In genomic region chrX:12973561-12974216, GRCh38 we compare ENCODE assay signal across 8 cellular contexts. TPM values are rescaled to one million over a fixed set of nuclear protein-coding genes. Genes with fewer than 3 reads are reported as not detected.
DNase-seq lines count a peak whose midpoint lies in the region; ATAC-seq, FAIRE-seq and TF ChIP-seq lines count a peak whose summit lies in the region.

No MANE protein-coding gene starts in this region.

- H3K9me1 ChIP-seq in endothelial cell of umbilical vein (replicated peaks; ENCODE audit: control insufficient read depth, extremely low read depth, insufficient read depth, low read length) = no peaks in the 10 kb centered on the region

- DNase-seq in NCI-H82 (lab: John Stamatoyannopoulos, UW) (peak; percentile 21), NCI-H82 treated with DMSO at 0.1 percent for 48 hours (lab: John Stamatoyannopoulos, UW; ENCODE audit: unreplicated experiment) (no peak), activated B cell treated with CpG ODN at 0.5 μM for 24 hours (no peak), endothelial cell of umbilical vein (ENCODE audit: low read depth, low spot score) (peak; percentile 37), middle frontal gyrus (ENCODE audit: extremely low spot score, low spot score) (no peak)

- H3K4me2 ChIP-seq in endothelial cell of umbilical vein (ENCODE audit: insufficient read depth, low read length) = peak overlapping the region; percentile 96

- no peaks in the 10 kb centered on the region for H3K9me3 Mint-ChIP-seq in activated B cell treated with CpG ODN at 0.5 μM for 24 hours

- peak overlapping the region; percentile 97 for H3K27ac Mint-ChIP-seq in activated B cell treated with CpG ODN at 0.5 μM for 24 hours

- H3K36me3 ChIP-seq in endothelial cell of umbilical vein (ENCODE audit: control insufficient read depth in 2 of 2, extremely low read depth in 1 of 2, insufficient read depth in 2 of 2, low read length in 2 of 2) (peaks cover 0 to 2% of the 10 kb centered on the region in 2 experiments), rectal smooth muscle tissue (ENCODE audit: control insufficient read depth, insufficient read depth, low read length) (peaks cover 2% of the 10 kb centered on the region)

- H4K20me1 ChIP-seq in endothelial cell of umbilical vein (replicated peaks; ENCODE audit: control insufficient read depth, extremely low read depth, insufficient read depth, low read length) = no peaks in the 10 kb centered on the region

- no peaks in the 10 kb centered on the region for H3K27me3 Mint-ChIP-seq in activated B cell treated with CpG ODN at 0.5 μM for 24 hours

- H3K27me3 ChIP-seq in endothelial cell of umbilical vein (ENCODE audit: control insufficient read depth in 2 of 2, insufficient read depth in 2 of 2, low read length in 2 of 2) (no peaks in the 10 kb centered on the region), rectal smooth muscle tissue (ENCODE audit: control insufficient read depth, insufficient read depth, low read length) (no peaks in the 10 kb centered on the region)

- CTCF ChIA-PET in activated B cell treated with CpG ODN at 0.5 μM for 24 hours (lab: Charles Lee) (interaction anchor here (1.0 to 8.0 kb wide), 8 partner anchors 18 to 284 kb away, joined by 3 to 54 read pairs (median 14); no protein-coding TSS in a partner anchor), endothelial cell of umbilical vein (lab: Charles Lee) (interaction anchor here (0.6 to 3.2 kb wide), 3 partner anchors 27 to 514 kb away, joined by 3 to 23 read pairs (median 4); no protein-coding TSS in a partner anchor)

- peak; percentile 70 for FAIRE-seq in endothelial cell of umbilical vein (lab: Jason Lieb, UNC)

- BruUV-seq in endothelial cell of umbilical vein (replicated peaks; lab: Mats Ljungman, UMichigan) = no TSS peak

- H3K9ac ChIP-seq in endothelial cell of umbilical vein (replicated peaks; ENCODE audit: extremely low read depth, insufficient read depth, low read length) = peak overlapping the region; percentile 100
- H3K9ac ChIP-seq in rectal smooth muscle tissue (ENCODE audit: low read length) = no peak overlapping the region

- dilution Hi-C loops in endothelial cell of umbilical vein (cut with MboI; ENCODE audit: extremely low pct_ligation_motif_present, low sequenced_read_pairs) = no loop called here

- no peak for TF ChIP-seq CTCF in activated B cell treated with CpG ODN at 0.5 μM for 24 hours (IDR thresholded peaks at IDR 0.05)
- TF ChIP-seq CTCF in endothelial cell of umbilical vein (IDR thresholded peaks at IDR 0.05; ENCODE audit: extremely low read depth in 1 of 2, insufficient read depth in 1 of 2, low read depth in 1 of 2, low read length in 2 of 2) = no peak

- no peaks in the 10 kb centered on the region for H3K9me3 ChIP-seq in endothelial cell of umbilical vein (replicated peaks; ENCODE audit: control insufficient read depth, insufficient read depth, low read length)

- peaks cover 54% of the 10 kb centered on the region for H3K4me1 Mint-ChIP-seq in activated B cell treated with CpG ODN at 0.5 μM for 24 hours

- H3K4me3 Mint-ChIP-seq in activated B cell treated with CpG ODN at 0.5 μM for 24 hours = peak overlapping the region; percentile 94

- intact Hi-C loops in activated B cell treated with CpG ODN at 0.5 μM for 24 hours (cut with micrococcal nuclease) (loop anchor here (1.0 to 10.0 kb wide), 4 partner anchors 16 to 371 kb away; no protein-coding TSS in a partner anchor), endothelial cell of umbilical vein (cut with micrococcal nuclease) (no loop called here)

- peaks cover 41% of the 10 kb centered on the region for H3K4me1 ChIP-seq in endothelial cell of umbilical vein (ENCODE audit: control insufficient read depth, extremely low read depth, insufficient read depth, low read length)
- H3K4me1 ChIP-seq in rectal smooth muscle tissue (ENCODE audit: control insufficient read depth, insufficient read depth, low read length) = no peaks in the 10 kb centered on the region

- POLR2A ChIA-PET in activated B cell treated with CpG ODN at 0.5 μM for 24 hours (lab: Charles Lee) = interaction anchor here (0.7 to 20.9 kb wide), 15 partner anchors 8 to 761 kb away, joined by 3 to 931 read pairs (median 7); partner anchors contain the start of genes OFD1, TCEANC and TRAPPC2
- POLR2A ChIA-PET in endothelial cell of umbilical vein (lab: Charles Lee) = interaction anchor here (0.7 to 1.3 kb wide), 4 partner anchors 8 to 27 kb away, joined by 3 to 4 read pairs (median 4); no protein-coding TSS in a partner anchor

- TF ChIP-seq POLR2A in endothelial cell of umbilical vein (IDR thresholded peaks at IDR 0.05; ENCODE audit: low read depth, low read length) = no peak

- ATAC-seq in activated B cell treated with CpG ODN at 0.5 μM for 24 hours (ENCODE audit: low read depth) = peak; percentile 35
- ATAC-seq in HG03469 (IDR thresholded peaks at IDR 0.05; ENCODE audit: unreplicated experiment) = no peak
- no peak for ATAC-seq in HG03108 (IDR thresholded peaks at IDR 0.05; ENCODE audit: unreplicated experiment)

- H3K4me3 ChIP-seq in endothelial cell of umbilical vein (replicated peaks in 1 of 3; ENCODE audit: insufficient read depth in 1 of 3, low read depth in 1 of 3, low read length in 3 of 3) (peak overlapping the region in 2 of 3 experiments; percentile 93 to 96), rectal smooth muscle tissue (ENCODE audit: low read length) (peak overlapping the region; percentile 89)

- H3K79me2 ChIP-seq in endothelial cell of umbilical vein (ENCODE audit: control insufficient read depth, insufficient read depth, low read length) = peaks cover 32% of the 10 kb centered on the region

- H3K27ac ChIP-seq in endothelial cell of umbilical vein (ENCODE audit: insufficient read depth, low read depth, low read length) (peak overlapping the region; percentile 88), rectal smooth muscle tissue (ENCODE audit: low read depth, low read length) (peak overlapping the region; percentile 92)

- H2AFZ ChIP-seq in endothelial cell of umbilical vein (ENCODE audit: low read depth, low read length) = peak overlapping the region; percentile 45

- H3K36me3 Mint-ChIP-seq in activated B cell treated with CpG ODN at 0.5 μM for 24 hours (ENCODE audit: low read depth) = peaks cover 37% of the 10 kb centered on the region

TF ChIP-seq in endothelial cell of umbilical vein, 7 proteins besides CTCF, POLR2A, EP300 and RAD21:
- TF ChIP-seq GATA2 (IDR thresholded peaks at IDR 0.05; ENCODE audit: insufficient read depth, insufficient read length, low read depth, low read length) = no peak
- TF ChIP-seq MYC (IDR thresholded peaks at IDR 0.05; ENCODE audit: low read depth, low read length) = no peak
- no peak for TF ChIP-seq MAX (IDR thresholded peaks at IDR 0.05; ENCODE audit: insufficient read depth, insufficient read length)

RNA-seq across cellular contexts. Expression of gene TMSB4X, which starts 1.2 kb away (rescaled TPM):
- total RNA-seq in activated B cell treated with CpG ODN at 0.5 μM for 24 hours = 5,922 and 6,273 TPM in 2 replicates
- total RNA-seq in endothelial cell of umbilical vein = 6,742 and 6,858 TPM in 2 replicates
- polyA plus RNA-seq in endothelial cell of umbilical vein = 4,136 and 4,540 TPM in 2 replicates
- 5,392 and 6,117 TPM in 2 replicates for polyA plus RNA-seq in endothelial cell of umbilical vein (2011; cell fraction: cytosol; rRNA removed)
- 1,581 and 1,597 TPM in 2 replicates for polyA plus RNA-seq in endothelial cell of umbilical vein (2011; cell fraction: nucleus; rRNA removed)
- polyA plus RNA-seq in endothelial cell of umbilical vein (2012) = 9,118 and 13,019 TPM in 2 replicates
- 2,966 and 3,319 TPM in 2 replicates for polyA minus RNA-seq in endothelial cell of umbilical vein
- 185 TPM for polyA minus RNA-seq in endothelial cell of umbilical vein (2011; cell fraction: cytosol; rRNA and poly(A)+ RNA removed)
- polyA minus RNA-seq in endothelial cell of umbilical vein (2011; cell fraction: nucleus; rRNA and poly(A)+ RNA removed) = 736 and 796 TPM in 2 replicates

Comparison
In these comparisons a context has a peak if more than half of its experiments do, and no peak if none do; other contexts are left out.
1. DNase-seq: peak in NCI-H82 (single experiment) and endothelial cell of umbilical vein (single experiment); none in NCI-H82 treated with DMSO at 0.1 percent for 48 hours (single experiment), activated B cell treated with CpG ODN at 0.5 μM for 24 hours (single experiment) and middle frontal gyrus (single experiment).